ENCODE assay signal across 22 cellular contexts in genomic region chr11:71843355-71843754, GRCh38. TPM values are rescaled to one million over a fixed set of nuclear protein-coding genes. Genes with fewer than 3 reads are reported as not detected.
"Had no signal": no experiment of that assay in that cellular context is flagged by ENCODE, and none has a peak within 500 bp of the region (broad histone marks: within the 10 kb centered on the region; RNA-seq: fewer than 3 reads in every experiment).

No MANE protein-coding gene starts in this region.

RNA-seq across cellular contexts. Expression of gene DEFB108B, which starts 10.4 kb away (rescaled TPM):
- total RNA-seq: activated B cell treated with CpG ODN at 0.5 μM for 24 hours; activated CD4-positive, alpha-beta memory T cell treated with anti-CD3 and anti-CD28 coated beads for 36 hours; activated CD4-positive, alpha-beta T cell treated with anti-CD3 and anti-CD28 coated beads, Interleukin-2, amount 10 ng/mL, durations not matched to agents 24 days and 14 days; activated CD8-positive, alpha-beta memory T cell treated with anti-CD3 and anti-CD28 coated beads for 36 hours; activated CD8-positive, alpha-beta T cell treated with anti-CD3 and anti-CD28 coated beads for 36 hours; activated naive CD4-positive, alpha-beta T cell treated with anti-CD3 and anti-CD28 coated beads for 36 hours; activated naive CD4-positive, alpha-beta T cell treated with anti-CD3 and anti-CD28 coated beads, Interleukin-2, amount 50 U/mL, for 72 hours; activated naive CD8-positive, alpha-beta T cell treated with anti-CD3 and anti-CD28 coated beads for 36 hours; activated T-cell treated with anti-CD3 and anti-CD28 coated beads, Interleukin-2, amount 50 U/mL, for 4 hours; activated T-cell treated with anti-CD3 and anti-CD28 coated beads, Interleukin-2, amount 50 U/mL, for 72 hours; activated T-helper 1 cell treated with anti-CD3 and anti-CD28 coated beads, Interleukin-12 subunit alpha, Interleukin-12 subunit beta, Interleukin-2, Interleukin-4 antibody, amounts not matched to agents 30 ng/mL and 10 ng/mL and 1 ng/mL, durations not matched to agents 14 hours and 24 hours and 36 hours; activated T-helper 17 cell treated with anti-CD3 and anti-CD28 coated beads, Interleukin-2, amount 50 U/mL, for 72 hours; adrenal gland; aorta; astrocyte; body of pancreas; breast epithelium; cardiac septum; cerebellum; T-helper 1 cell treated with Interleukin-12 subunit alpha and Interleukin-12 subunit beta and Interleukin-4 antibody, amounts not matched to agents 30 ng/mL and 1 ng/mL, for 36 hours; T-helper 17 cell; T-helper 2 cell treated with Interferon-gamma antibody and Interleukin-4, amounts not matched to agents 100 ng/mL and 5 ng/mL, for 36 hours had no signal
- polyA plus RNA-seq: adrenal gland, aorta had no signal

RNA-seq across cellular contexts. Expression of gene DEFB131B, which starts 34.9 kb away (rescaled TPM):
- total RNA-seq: activated B cell treated with CpG ODN at 0.5 μM for 24 hours; activated CD4-positive, alpha-beta memory T cell treated with anti-CD3 and anti-CD28 coated beads for 36 hours; activated CD4-positive, alpha-beta T cell treated with anti-CD3 and anti-CD28 coated beads, Interleukin-2, amount 10 ng/mL, durations not matched to agents 24 days and 14 days; activated CD8-positive, alpha-beta memory T cell treated with anti-CD3 and anti-CD28 coated beads for 36 hours; activated CD8-positive, alpha-beta T cell treated with anti-CD3 and anti-CD28 coated beads for 36 hours; activated naive CD4-positive, alpha-beta T cell treated with anti-CD3 and anti-CD28 coated beads for 36 hours; activated naive CD4-positive, alpha-beta T cell treated with anti-CD3 and anti-CD28 coated beads, Interleukin-2, amount 50 U/mL, for 72 hours; activated naive CD8-positive, alpha-beta T cell treated with anti-CD3 and anti-CD28 coated beads for 36 hours; activated T-cell treated with anti-CD3 and anti-CD28 coated beads, Interleukin-2, amount 50 U/mL, for 4 hours; activated T-cell treated with anti-CD3 and anti-CD28 coated beads, Interleukin-2, amount 50 U/mL, for 72 hours; activated T-helper 1 cell treated with anti-CD3 and anti-CD28 coated beads, Interleukin-12 subunit alpha, Interleukin-12 subunit beta, Interleukin-2, Interleukin-4 antibody, amounts not matched to agents 30 ng/mL and 10 ng/mL and 1 ng/mL, durations not matched to agents 14 hours and 24 hours and 36 hours; activated T-helper 17 cell treated with anti-CD3 and anti-CD28 coated beads, Interleukin-2, amount 50 U/mL, for 72 hours; adrenal gland; aorta; astrocyte; body of pancreas; breast epithelium; cardiac septum; cerebellum; T-helper 1 cell treated with Interleukin-12 subunit alpha and Interleukin-12 subunit beta and Interleukin-4 antibody, amounts not matched to agents 30 ng/mL and 1 ng/mL, for 36 hours; T-helper 17 cell; T-helper 2 cell treated with Interferon-gamma antibody and Interleukin-4, amounts not matched to agents 100 ng/mL and 5 ng/mL, for 36 hours had no signal
- polyA plus RNA-seq: adrenal gland, aorta had no signal
